ENCODE assay signal across 16 cellular contexts in genomic region chr7:98531717-98532116, GRCh38.
"Had no signal": no experiment of that assay in that cellular context is flagged by ENCODE, and none has a peak within 500 bp of the region (broad histone marks: within the 10 kb centered on the region; RNA-seq: fewer than 3 reads in every experiment).

No MANE protein-coding gene starts in this region.

- H3K4me2 ChIP-seq: neural progenitor cell had no signal

- FAIRE-seq: TTC549 had no signal

- H3K9ac ChIP-seq: neural progenitor cell had no signal

- H3K4me3 ChIP-seq: body of pancreas, lung, neural progenitor cell, ovary, testis had no signal

- H3K9me3 ChIP-seq: body of pancreas, ovary, testis had no signal

- H2AFZ ChIP-seq: neural progenitor cell had no signal

- H3K27ac ChIP-seq: body of pancreas, neural progenitor cell, ovary, testis had no signal

- ATAC-seq: body of pancreas; left colon; stimulated activated naive CD8-positive, alpha-beta T cell treated with anti-CD3 and anti-CD28 coated beads, Interleukin-15, amount 100 ng/mL, for 72 hours had no signal

- H3K27me3 ChIP-seq: body of pancreas, neural progenitor cell, ovary, testis had no signal

- H3K4me1 ChIP-seq: body of pancreas, neural progenitor cell, testis had no signal

- DNase-seq: activated CD4-positive, alpha-beta T cell treated with anti-CD3 and anti-CD28 coated beads, Interleukin-2, amount 50 U/mL, for 1 hour; activated T-cell treated with anti-CD3 and anti-CD28 coated beads, Interleukin-2, amount 50 U/mL, for 1 hour; body of pancreas; dermis blood vessel endothelial cell; erythroblast; hippocampal formation; immature natural killer cell; left colon; midbrain; ovary; stimulated activated CD4-positive, alpha-beta T cell treated with anti-CD3 and anti-CD28 coated beads, Interleukin-4, amount 100 ng/mL, for 24 hours; stimulated activated naive CD8-positive, alpha-beta T cell treated with anti-CD3 and anti-CD28 coated beads, Interleukin-15, amount 100 ng/mL, for 72 hours; testis had no signal

- H3K36me3 ChIP-seq: neural progenitor cell, ovary had no signal
